Comparison of ENCODE assay signal across 30 cellular contexts in the genomic region with DNA sequence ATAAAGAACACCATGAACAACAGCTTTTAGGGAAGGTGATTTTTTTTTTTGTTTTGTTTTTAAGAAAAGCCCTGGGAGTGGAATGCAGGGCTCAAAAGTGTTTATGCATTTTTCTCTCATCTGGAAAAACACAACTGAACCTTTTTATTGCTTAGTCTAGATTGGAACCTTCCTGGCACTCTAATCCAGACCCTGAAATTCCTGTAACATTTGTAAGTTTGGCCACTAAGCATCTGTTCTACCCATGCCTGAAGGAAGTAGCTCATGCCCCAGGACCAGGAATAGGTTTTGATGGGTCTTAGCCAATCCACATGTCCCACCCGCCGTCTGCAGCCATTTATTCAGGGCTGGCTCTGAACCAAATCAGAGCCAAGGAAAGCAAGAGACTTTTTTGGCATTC. TPM values are rescaled to one million over a fixed set of nuclear protein-coding genes. Genes with fewer than 3 reads are reported as not detected.
A peak's percentile ranks its signal among the peaks of the same experiment; 100 is the strongest.
DNase-seq lines count a peak whose midpoint lies in the region; ATAC-seq and TF ChIP-seq lines count a peak whose summit lies in the region.
"Had no signal": no experiment of that assay in that cellular context is flagged by ENCODE, and none has a peak within 500 bp of the region (broad histone marks: within the 10 kb centered on the region; RNA-seq: fewer than 3 reads in every experiment).

No MANE protein-coding gene starts in this region.

- H3K9ac ChIP-seq in neural progenitor cell = no peak overlapping the region

- peaks cover 3% of the 10 kb centered on the region for H3K36me3 Mint-ChIP-seq in neural progenitor cell
- H3K36me3 Mint-ChIP-seq: CD4-positive, CD25-positive, alpha-beta regulatory T cell had no signal

- H3K79me2 ChIP-seq in neural progenitor cell (ENCODE audit: low read depth) = no peaks in the 10 kb centered on the region

- H2AFZ ChIP-seq in neural progenitor cell (replicated peaks) = no peak overlapping the region

- TF ChIP-seq CTCF in AG09309 (IDR thresholded peaks at IDR 0.05; ENCODE audit: control insufficient read depth, insufficient read depth, low read depth, low read length, missing control alignments) = no peak
- no peak for TF ChIP-seq CTCF in astrocyte of the spinal cord (IDR thresholded peaks at IDR 0.05; ENCODE audit: low read depth, low read length)
- TF ChIP-seq CTCF in neural progenitor cell (IDR thresholded peaks at IDR 0.05) = no peak

- ATAC-seq in GM18519 (IDR thresholded peaks at IDR 0.05; ENCODE audit: low FRiP score, unreplicated experiment) (no peak), GM21723 (IDR thresholded peaks at IDR 0.05; ENCODE audit: unreplicated experiment) (no peak)
- ATAC-seq: A549; activated CD4-positive, CD25-positive, alpha-beta regulatory T cell treated with anti-CD3 and anti-CD28 coated beads, Interleukin-2, amount 50 U/mL, for 24 hours; activated CD8-positive, alpha-beta T cell treated with anti-CD3 and anti-CD28 coated beads, Interleukin-2, amount 10 ng/mL, durations not matched to agents 7 days and 5 days; left colon; psoas muscle had no signal

- no peak overlapping the region for H3K4me3 ChIP-seq in AG09309 (ENCODE audit: control insufficient read depth, low read depth, low read length)
- H3K4me3 ChIP-seq in astrocyte of the spinal cord (ENCODE audit: low read depth, low read length) = no peak overlapping the region
- H3K4me3 ChIP-seq in neural progenitor cell = no peak overlapping the region
- H3K4me3 ChIP-seq: A549, Peyer's patch, psoas muscle, SJCRH30, skin epidermis, upper lobe of left lung had no signal

- no peak overlapping the region for H3K4me2 ChIP-seq in neural progenitor cell
- H3K4me2 ChIP-seq: A549 had no signal

- H4K20me1 ChIP-seq in neural progenitor cell (ENCODE audit: low read depth) = no peaks in the 10 kb centered on the region

- H3K4me1 ChIP-seq in neural progenitor cell = peaks cover 4% of the 10 kb centered on the region
- H3K4me1 ChIP-seq: A549, SJCRH30, upper lobe of left lung had no signal

- DNase-seq in AG09309 (ENCODE audit: low read depth) (peak; percentile 29), H4 (ENCODE audit: low spot score) (peak; percentile 31), astrocyte of the spinal cord (ENCODE audit: low read depth, low spot score) (peak; percentile 27), neural progenitor cell (ENCODE audit: low spot score) (no peak), DMS114 treated with DMSO at 0.1 percent for 48 hours (lab: John Stamatoyannopoulos, UW; ENCODE audit: unreplicated experiment) (no peak), substantia nigra (lab: John Stamatoyannopoulos, UW) (no peak)
- DNase-seq: activated CD8-positive, alpha-beta T cell treated with anti-CD3 and anti-CD28 coated beads, Interleukin-2, amount 10 ng/mL, durations not matched to agents 7 days and 5 days; activated gamma-delta T cell treated with Interleukin-2 at 50 U/mL for 16 hours; activated naive CD8-positive, alpha-beta T cell treated with anti-CD3 and anti-CD28 coated beads, Interleukin-2, amount 50 U/mL, for 24 hours; activated T-cell treated with anti-CD3 and anti-CD28 coated beads for 4 hours; CD4-positive, CD25-positive, alpha-beta regulatory T cell; DMS 273 treated with DMSO at 0.1 percent for 48 hours; GDM1; H7; left colon; NCI-H187; NCI-H2171 treated with DMSO at 0.1 percent for 48 hours; NCI-H526 treated with DMSO at 0.1 percent for 48 hours; Peyer's patch; psoas muscle; SJCRH30; stimulated activated CD4-positive, alpha-beta T cell treated with anti-CD3 and anti-CD28 coated beads, Interleukin-1b, Interleukin-23, amount 100 ng/mL, for 48 hours; T-helper 1 cell; upper lobe of left lung had no signal

- H3K27me3 Mint-ChIP-seq in neural progenitor cell (ENCODE audit: insufficient read depth, low read depth) = peaks cover 2% of the 10 kb centered on the region
- H3K27me3 Mint-ChIP-seq: activated naive CD8-positive, alpha-beta T cell treated with anti-CD3 and anti-CD28 coated beads, Interleukin-2, amount 50 U/mL, for 24 hours; CD4-positive, CD25-positive, alpha-beta regulatory T cell; dendritic cell treated with granulocyte-macrophage colony-stimulating factor and Interleukin-4, amounts not matched to agents 40 ng/mL and 50 ng/mL, for 4 days had no signal

- no peaks in the 10 kb centered on the region for H3K27me3 ChIP-seq in neural progenitor cell
- H3K27me3 ChIP-seq: Peyer's patch, SJCRH30, upper lobe of left lung had no signal

- in situ Hi-C loops in astrocyte of the spinal cord (cut with HindIII; ENCODE audit: low sequenced_read_pairs) = no loop called here

- peak overlapping the region; percentile 33 for H3K27ac Mint-ChIP-seq in neural progenitor cell
- H3K27ac Mint-ChIP-seq: activated CD8-positive, alpha-beta T cell treated with anti-CD3 and anti-CD28 coated beads, Interleukin-2, amount 10 ng/mL, durations not matched to agents 7 days and 5 days; activated naive CD8-positive, alpha-beta T cell treated with anti-CD3 and anti-CD28 coated beads, Interleukin-2, amount 50 U/mL, for 24 hours; CD4-positive, CD25-positive, alpha-beta regulatory T cell; dendritic cell treated with granulocyte-macrophage colony-stimulating factor and Interleukin-4, amounts not matched to agents 40 ng/mL and 50 ng/mL, for 4 days had no signal

- no peak overlapping the region for H3K27ac ChIP-seq in neural progenitor cell
- H3K27ac ChIP-seq in substantia nigra (ENCODE audit: low read depth, low read length, poor library complexity, severe bottlenecking) = no peak overlapping the region
- H3K27ac ChIP-seq: A549, psoas muscle, SJCRH30, skin epidermis, upper lobe of left lung had no signal

- H3F3A ChIP-seq in neural progenitor cell (ENCODE audit: low read depth) = no peaks in the 10 kb centered on the region

- H3K9me3 ChIP-seq in neural progenitor cell (ENCODE audit: low read depth) = no peaks in the 10 kb centered on the region
- H3K9me3 ChIP-seq: A549, Peyer's patch, psoas muscle, upper lobe of left lung had no signal

- H3K9me3 Mint-ChIP-seq in neural progenitor cell = peaks cover 5% of the 10 kb centered on the region
- H3K9me3 Mint-ChIP-seq: activated naive CD8-positive, alpha-beta T cell treated with anti-CD3 and anti-CD28 coated beads, Interleukin-2, amount 50 U/mL, for 24 hours; CD4-positive, CD25-positive, alpha-beta regulatory T cell; dendritic cell treated with granulocyte-macrophage colony-stimulating factor and Interleukin-4, amounts not matched to agents 40 ng/mL and 50 ng/mL, for 4 days had no signal

- H3K4me3 Mint-ChIP-seq in neural progenitor cell = no peak overlapping the region
- H3K4me3 Mint-ChIP-seq: activated CD8-positive, alpha-beta T cell treated with anti-CD3 and anti-CD28 coated beads, Interleukin-2, amount 10 ng/mL, durations not matched to agents 7 days and 5 days; activated naive CD8-positive, alpha-beta T cell treated with anti-CD3 and anti-CD28 coated beads, Interleukin-2, amount 50 U/mL, for 24 hours; CD4-positive, CD25-positive, alpha-beta regulatory T cell; dendritic cell treated with granulocyte-macrophage colony-stimulating factor and Interleukin-4, amounts not matched to agents 40 ng/mL and 50 ng/mL, for 4 days had no signal

- H3K4me1 Mint-ChIP-seq in neural progenitor cell = peaks cover 15% of the 10 kb centered on the region
- H3K4me1 Mint-ChIP-seq: CD4-positive, CD25-positive, alpha-beta regulatory T cell had no signal

- no peaks in the 10 kb centered on the region for H3K36me3 ChIP-seq in neural progenitor cell
- H3K36me3 ChIP-seq: Peyer's patch, SJCRH30, upper lobe of left lung had no signal

RNA-seq across cellular contexts. Expression of a gene that starts 39.7 kb away (rescaled TPM):
- 372 and 398 TPM in 2 replicates for total RNA-seq in H4 (2014; rRNA removed; shearing (Covaris generic))
- 303 and 720 TPM in 2 replicates for total RNA-seq in neural progenitor cell (ENCODE audit: low replicate concordance)

Comparison
In these comparisons a context has a peak if more than half of its experiments do, and no peak if none do; other contexts are left out.
1. DNase-seq: peak in AG09309 (single experiment), H4 (single experiment) and astrocyte of the spinal cord (single experiment); none in neural progenitor cell (single experiment), DMS114 treated with DMSO at 0.1 percent for 48 hours (single experiment) and substantia nigra (0 of 49).